8 cellular contexts compared by ENCODE assay signal in the genomic region with DNA sequence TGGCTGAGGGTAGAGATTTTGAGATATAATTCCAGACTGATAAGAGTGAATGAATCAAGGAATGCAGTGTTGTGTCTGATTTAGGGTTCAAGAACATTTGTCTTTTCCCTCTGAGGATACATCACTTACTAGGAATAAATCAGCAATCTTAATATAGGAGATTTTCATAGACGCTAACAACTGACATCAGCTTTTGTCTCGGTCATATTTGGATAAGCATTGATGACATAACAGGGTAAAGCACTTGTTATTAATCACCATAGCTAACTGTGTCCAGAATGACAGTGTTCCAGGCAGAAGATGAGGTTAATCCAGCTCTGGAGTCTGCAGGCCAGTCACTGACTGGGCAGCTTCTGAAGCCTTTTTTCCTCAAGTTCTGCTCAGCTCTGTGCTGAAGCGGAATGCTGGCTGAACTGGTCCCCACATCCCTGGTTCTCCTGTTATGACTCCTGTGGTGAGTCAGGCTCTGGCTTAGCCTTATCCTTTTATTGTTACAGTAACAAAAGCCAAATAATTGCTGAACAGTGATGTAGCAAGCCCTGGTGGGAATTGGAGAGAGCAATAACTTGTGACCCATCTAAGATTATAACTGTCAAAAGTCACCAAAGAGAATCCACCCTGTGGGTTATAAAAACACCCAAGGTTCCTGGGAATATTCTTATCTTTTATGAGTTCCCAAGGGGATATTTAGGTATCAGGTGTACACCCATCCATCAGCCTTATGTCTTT. TPM values are rescaled to one million over a fixed set of nuclear protein-coding genes. Genes with fewer than 3 reads are reported as not detected.
DNase-seq lines count a peak whose midpoint lies in the region; ATAC-seq and TF ChIP-seq lines count a peak whose summit lies in the region.

No MANE protein-coding gene starts in this region.

- H3K9ac ChIP-seq in HUES6 (ENCODE audit: low read length): peak overlapping the region; percentile 13

- no peaks in the 10 kb centered on the region for H3K9me3 ChIP-seq in HUES6 (ENCODE audit: control insufficient read depth, insufficient read depth, low read depth, low read length)
- no peaks in the 10 kb centered on the region for H3K9me3 ChIP-seq in left lung
- no peaks in the 10 kb centered on the region for H3K9me3 ChIP-seq in suprapubic skin

- H3K27me3 ChIP-seq in HUES6 (ENCODE audit: control insufficient read depth, insufficient read depth, low read length) (no peaks in the 10 kb centered on the region), brain microvascular endothelial cell (replicated peaks) (no peaks in the 10 kb centered on the region), left lung (no peaks in the 10 kb centered on the region), suprapubic skin (no peaks in the 10 kb centered on the region)

- peak; percentile 71 for ATAC-seq in left lung

- in situ Hi-C loops in brain microvascular endothelial cell (cut with HindIII; ENCODE audit: low pct_ligation_motif_present, low sequenced_read_pairs): no loop called here

- TF ChIP-seq CTCF in brain microvascular endothelial cell (IDR thresholded peaks at IDR 0.05; ENCODE audit: low read depth, low read length, missing control alignments): no peak
- TF ChIP-seq CTCF in left lung (IDR thresholded peaks at IDR 0.05): no peak
- no peak for TF ChIP-seq CTCF in suprapubic skin (IDR thresholded peaks at IDR 0.05)

- H3K36me3 ChIP-seq in HUES6 (ENCODE audit: control insufficient read depth, insufficient read depth, low read length): no peaks in the 10 kb centered on the region
- no peaks in the 10 kb centered on the region for H3K36me3 ChIP-seq in brain microvascular endothelial cell (replicated peaks)
- H3K36me3 ChIP-seq in left lung: no peaks in the 10 kb centered on the region
- no peaks in the 10 kb centered on the region for H3K36me3 ChIP-seq in suprapubic skin

- peaks cover 21% of the 10 kb centered on the region for H3K4me1 ChIP-seq in HUES6 (ENCODE audit: control insufficient read depth, insufficient read depth, low read length)
- peaks cover 25 to 95% of the 10 kb centered on the region in 2 donors for H3K4me1 ChIP-seq in left lung
- peaks cover 64% of the 10 kb centered on the region for H3K4me1 ChIP-seq in suprapubic skin

- TF ChIP-seq POLR2A in suprapubic skin (IDR thresholded peaks at IDR 0.05): no peak

- intact Hi-C loops in left lung (cut with DNase I): loop anchor here in 1 of 2 donors (5.0 kb wide), 1 partner anchor 33 kb away; no protein-coding TSS in a partner anchor

- no peak overlapping the region for H3K4me3 ChIP-seq in HUES6 (ENCODE audit: low read depth, low read length)
- no peak overlapping the region for H3K4me3 ChIP-seq in brain microvascular endothelial cell (ENCODE audit: low read depth, low read length)
- H3K4me3 ChIP-seq in left lung: peak overlapping the region in 1 of 2 donors; percentile 6
- no peak overlapping the region for H3K4me3 ChIP-seq in suprapubic skin

- 35% methylated on average over 3 of the region's 3 CpGs for WGBS in suprapubic skin

- DNase-seq in EL (peak; percentile 93), brain microvascular endothelial cell (peak; percentile 98), left lung (peak in 1 of 2 donors; percentile 64), suprapubic skin (ENCODE audit: low spot score in 2 of 2) (peak in 1 of 2 donors; percentile 83), activated gamma-delta T cell (lab: John Stamatoyannopoulos, UW) (no peak), cerebellum (ENCODE audit: low spot score) (no peak)
- DNase-seq in activated CD4-positive, alpha-beta T cell treated with anti-CD3 and anti-CD28 coated beads, Interleukin-2, amount 50 U/mL, for 4 hours: no peak

- H3K27ac ChIP-seq in HUES6 (ENCODE audit: low read depth, low read length): no peak overlapping the region; the same call in 1 of the 2 replicates
- peak overlapping the region; percentile 95 for H3K27ac ChIP-seq in brain microvascular endothelial cell
- peak overlapping the region; percentile 80 to 85 for H3K27ac ChIP-seq in left lung
- peak overlapping the region; percentile 85 for H3K27ac ChIP-seq in suprapubic skin

- TF ChIP-seq EP300 in suprapubic skin (IDR thresholded peaks at IDR 0.05): no peak

RNA-seq across cellular contexts. Expression of a gene that starts 41.8 kb away (rescaled TPM):
- 10 to 100 TPM; 56.6 to 71.2 TPM for total RNA-seq in left lung
- total RNA-seq in suprapubic skin: 10 to 100 TPM; 21.4 to 31.7 (median 28.1) TPM
- 42.0 TPM for total RNA-seq in cerebellum

Comparison
In these comparisons a context has a peak if more than half of its experiments do, and no peak if none do; other contexts are left out.
1. DNase-seq: peak in EL (single experiment) and brain microvascular endothelial cell (single experiment); none in activated gamma-delta T cell (single experiment), cerebellum (single experiment) and activated CD4-positive, alpha-beta T cell treated with anti-CD3 and anti-CD28 coated beads, Interleukin-2, amount 50 U/mL, for 4 hours (0 of 2).